In genomic region chr16:57462209-57462977, GRCh38 we compare ENCODE assay signal across 1 cellular context.
A peak's percentile ranks its signal among the peaks of the same experiment; 100 is the strongest.
TF ChIP-seq lines count a peak whose summit lies in the region.

Gene POLR2C, plus strand, starts transcription at chr16:57462679. Its CDS starts 46 bp downstream, at chr16:57462725.

TF ChIP-seq in HepG2, 621 proteins besides CTCF, POLR2A, EP300 and RAD21 (continued from another document and continues in another):
- TF ChIP-seq ZBTB40 (IDR thresholded peaks at IDR 0.05) (peak; percentile 80), ZBTB40 (CRISPR knock-in tag; IDR thresholded peaks at IDR 0.05) (peak; percentile 85; the same call in 1 of the 2 replicates), JUN (CRISPR knock-in tag; IDR thresholded peaks at IDR 0.05) (no peak), JUND (CRISPR knock-in tag; IDR thresholded peaks at IDR 0.05) (peak; percentile 64), ZNF276 (CRISPR knock-in tag; IDR thresholded peaks at IDR 0.05; ENCODE audit: low read depth) (no peak), MAFF (IDR thresholded peaks at IDR 0.05; ENCODE audit: low read depth, low read length) (no peak), NFKBIZ (CRISPR knock-in tag; IDR thresholded peaks at IDR 0.05) (peak; percentile 92; the same call in 1 of the 2 replicates), ZNF496 (CRISPR knock-in tag; IDR thresholded peaks at IDR 0.05; ENCODE audit: insufficient replicate concordance) (no peak), BCLAF1 (IDR thresholded peaks at IDR 0.05) (no peak), ZNF772 (CRISPR knock-in tag; IDR thresholded peaks at IDR 0.05) (peak; percentile 80; the same call in 1 of the 2 replicates), TCF7 (IDR thresholded peaks at IDR 0.05; ENCODE audit: low read depth) (no peak), ZNF24 (IDR thresholded peaks at IDR 0.05) (peak; percentile 27; the same call in 1 of the 2 replicates), ZHX1 (CRISPR knock-in tag; IDR thresholded peaks at IDR 0.05; ENCODE audit: low read depth) (peak; percentile 87), ATM (IDR thresholded peaks at IDR 0.05; ENCODE audit: borderline replicate concordance) (no peak), ZBTB39 (CRISPR knock-in tag; IDR thresholded peaks at IDR 0.05) (no peak; the same call in 1 of the 2 replicates), KLF12 (CRISPR knock-in tag; IDR thresholded peaks at IDR 0.05; ENCODE audit: borderline replicate concordance) (peak; percentile 85; the same call in 1 of the 2 replicates), POLR2AphosphoS2 (IDR thresholded peaks at IDR 0.05; ENCODE audit: low read depth, low read length) (no peak), CHD4 (IDR thresholded peaks at IDR 0.05; ENCODE audit: borderline replicate concordance, low read length) (no peak), ZFP91 (CRISPR knock-in tag; IDR thresholded peaks at IDR 0.05; ENCODE audit: borderline replicate concordance) (peak; percentile 92), NONO (IDR thresholded peaks at IDR 0.05) (no peak), NONO (CRISPR knock-in tag; conservative IDR thresholded peaks at IDR 0.05) (peak; percentile 97), NFE2L2 (IDR thresholded peaks at IDR 0.05; ENCODE audit: low read length) (no peak), RARG (CRISPR knock-in tag; IDR thresholded peaks at IDR 0.05; ENCODE audit: low read depth) (no peak), ZNF343 (CRISPR knock-in tag; IDR thresholded peaks at IDR 0.05) (peak; percentile 69; the same call in 1 of the 2 replicates), HMG20B (CRISPR knock-in tag; conservative IDR thresholded peaks at IDR 0.05) (peak; percentile 68), MTERF4 (CRISPR knock-in tag; IDR thresholded peaks at IDR 0.05) (0 out of 2 replicates have a peak, but pooled peaks have one; percentile 66), ZNF775 (CRISPR knock-in tag; IDR thresholded peaks at IDR 0.05; ENCODE audit: borderline replicate concordance) (no peak), ZNF20 (CRISPR knock-in tag; IDR thresholded peaks at IDR 0.05) (no peak), SMARCC2 (IDR thresholded peaks at IDR 0.05) (no peak)
